ENCODE assay signal across 20 cellular contexts in genomic region chr1:183004146-183004545, GRCh38. TPM values are rescaled to one million over a fixed set of nuclear protein-coding genes. Genes with fewer than 3 reads are reported as not detected.
A peak's percentile ranks its signal among the peaks of the same experiment; 100 is the strongest.
DNase-seq lines count a peak whose midpoint lies in the region; ATAC-seq and TF ChIP-seq lines count a peak whose summit lies in the region.
"Had no signal": no experiment of that assay in that cellular context is flagged by ENCODE, and none has a peak within 500 bp of the region (broad histone marks: within the 10 kb centered on the region; RNA-seq: fewer than 3 reads in every experiment).

No MANE protein-coding gene starts in this region.

- 0 out of 2 replicates have a peak, but pooled peaks cover 3% of the 10 kb centered on the region for H3K9me3 ChIP-seq in BLaER1
- H3K9me3 ChIP-seq in HCT116 (ENCODE audit: control insufficient read depth in 1 of 2, insufficient read depth in 1 of 2, low read depth in 1 of 2, low read length in 2 of 2) = no peaks in the 10 kb centered on the region
- H3K9me3 ChIP-seq: HAP-1, Peyer's patch, SJSA1 had no signal

- RAD21 ChIA-PET in HCT116 (lab: Charles Lee; ENCODE audit: low non-redundant PET in 1 of 2, low total read pairs in 2 of 2, uncharacterized antibody in 2 of 2, unreplicated experiment in 2 of 2) = no interaction called here

- peaks cover 39% of the 10 kb centered on the region for H3K4me1 ChIP-seq in BLaER1
- H3K4me1 ChIP-seq in HCT116 (ENCODE audit: control insufficient read depth in 1 of 2, insufficient read depth in 2 of 2, low read length in 2 of 2) = no peaks in the 10 kb centered on the region
- H3K4me1 ChIP-seq: HAP-1, Peyer's patch, SJSA1 had no signal

- intact Hi-C loops in HCT116 (cut with micrococcal nuclease) = no loop called here

- no peak for DNase-seq in HCT116 (ENCODE audit: low read depth, low spot score)
- peak; percentile 17 for DNase-seq in glomerular visceral epithelial cell (ENCODE audit: extremely low spot score)
- DNase-seq in renal cortical epithelial cell (ENCODE audit: low read depth) = peak; percentile 78
- DNase-seq in coronary artery (ENCODE audit: low spot score) = no peak
- no peak for DNase-seq in NCI-H146 treated with DMSO at 0.1 percent for 48 hours (lab: John Stamatoyannopoulos, UW; ENCODE audit: unreplicated experiment)
- DNase-seq: KG1, NCI-H1105 treated with DMSO at 0.1 percent for 48 hours, NCI-H1694, NCI-H2081, NCI-H2171, NCI-H345, NCI-H524, NCI-H82, Peyer's patch had no signal

- H2AFZ ChIP-seq in HCT116 (ENCODE audit: low read depth, low read length, poor library complexity, severe bottlenecking) = peak overlapping the region; percentile 22

- H3K4me2 ChIP-seq in BLaER1 (peak overlapping the region; percentile 80), HCT116 (ENCODE audit: low read length) (no peak overlapping the region)

- TF ChIP-seq CTCF in HCT116 (IDR thresholded peaks at IDR 0.05 in 2 of 3, conservative IDR thresholded peaks at IDR 0.05 in 1 of 3; ENCODE audit: borderline replicate concordance in 1 of 3, insufficient read depth in 1 of 3, low read depth in 2 of 3, low read length in 2 of 3) = no peak
- no peak for TF ChIP-seq CTCF in coronary artery (IDR thresholded peaks at IDR 0.05)

- no peaks in the 10 kb centered on the region for H3K27me3 ChIP-seq in BLaER1
- no peaks in the 10 kb centered on the region for H3K27me3 ChIP-seq in HCT116 (ENCODE audit: insufficient read depth, low read length)
- H3K27me3 ChIP-seq: Peyer's patch, SJSA1 had no signal

- TF ChIP-seq RAD21 in HCT116 (IDR thresholded peaks at IDR 0.05; ENCODE audit: low read depth) = no peak

- no peak for ATAC-seq in HCT116
- no peak for ATAC-seq in HG03469 (IDR thresholded peaks at IDR 0.05; ENCODE audit: unreplicated experiment)

- CTCF ChIA-PET in HCT116 (lab: Charles Lee) = no interaction called here

- no TSS peak for BruUV-seq in HCT116 (replicated peaks; lab: Mats Ljungman, UMichigan)

- no peak overlapping the region for H3K4me3 ChIP-seq in BLaER1
- H3K4me3 ChIP-seq in HCT116 (replicated peaks in 1 of 2; ENCODE audit: low read depth in 1 of 2, low read length in 2 of 2) = no peak overlapping the region
- H3K4me3 ChIP-seq in coronary artery = no peak overlapping the region
- H3K4me3 ChIP-seq: HAP-1, Peyer's patch, SJSA1 had no signal

- H3K36me3 ChIP-seq in BLaER1 (no peaks in the 10 kb centered on the region), HCT116 (ENCODE audit: control insufficient read depth in 1 of 2, insufficient read depth in 2 of 2, low read length in 2 of 2) (no peaks in the 10 kb centered on the region)
- H3K36me3 ChIP-seq: HAP-1, Peyer's patch, SJSA1 had no signal

- no peak for TF ChIP-seq POLR2A in HCT116 (IDR thresholded peaks at IDR 0.05; ENCODE audit: borderline replicate concordance, extremely low read depth, insufficient read depth, insufficient read length)

- H3K27ac ChIP-seq in BLaER1 (peak overlapping the region; percentile 88), HCT116 (ENCODE audit: low read depth, low read length) (no peak overlapping the region), coronary artery (no peak overlapping the region)
- H3K27ac ChIP-seq: HL-60, SJSA1 had no signal

- no peaks in the 10 kb centered on the region for H3K9me2 ChIP-seq in HCT116 (ENCODE audit: insufficient read depth)

- H3K9ac ChIP-seq in BLaER1 = no peak overlapping the region
- H3K9ac ChIP-seq in HCT116 (ENCODE audit: low read length) = no peak overlapping the region

- H4K20me1 ChIP-seq in BLaER1 = no peaks in the 10 kb centered on the region
- H4K20me1 ChIP-seq in HCT116 (ENCODE audit: insufficient read depth) = no peaks in the 10 kb centered on the region

- POLR2A ChIA-PET in HCT116 (lab: Charles Lee) = no interaction called here

- no peaks in the 10 kb centered on the region for H3K79me2 ChIP-seq in HCT116 (ENCODE audit: insufficient read depth, low read length)

TF ChIP-seq in HCT116, 20 proteins besides CTCF, POLR2A, EP300 and RAD21:
- TF ChIP-seq MAX (IDR thresholded peaks at IDR 0.05) (no peak), SP1 (IDR thresholded peaks at IDR 0.05; ENCODE audit: low read depth) (no peak), ZFX (IDR thresholded peaks at IDR 0.05) (no peak), JUND (IDR thresholded peaks at IDR 0.05) (no peak), POLR2AphosphoS5 (IDR thresholded peaks at IDR 0.05; ENCODE audit: low read depth, low read length) (no peak), ELF1 (IDR thresholded peaks at IDR 0.05; ENCODE audit: borderline replicate concordance, low read depth) (no peak), FOSL1 (IDR thresholded peaks at IDR 0.05; ENCODE audit: low read depth) (no peak), TCF7L2 (IDR thresholded peaks at IDR 0.05; ENCODE audit: borderline replicate concordance, extremely low read depth, insufficient read depth, insufficient read length) (no peak), ZBTB33 (IDR thresholded peaks at IDR 0.05; ENCODE audit: extremely low read depth, insufficient replicate concordance, low read length) (no peak), EZH2 (IDR thresholded peaks at IDR 0.05) (no peak), CEBPB (IDR thresholded peaks at IDR 0.05; ENCODE audit: low read depth) (no peak), SIN3A (IDR thresholded peaks at IDR 0.05; ENCODE audit: low read depth) (no peak), CBX3 (IDR thresholded peaks at IDR 0.05; ENCODE audit: low read depth) (no peak), REST (IDR thresholded peaks at IDR 0.05; ENCODE audit: low read depth) (no peak)

RNA-seq across cellular contexts. Expression of gene LAMC1, which starts 19.1 kb away (rescaled TPM):
- 61.2 TPM for total RNA-seq in HCT116 (2021; ENCODE audit: unreplicated experiment)
- polyA plus RNA-seq in HCT116 (2012) = 37.6 and 52.3 TPM in 2 replicates
- 241 and 266 TPM in 2 replicates for total RNA-seq in renal cortical epithelial cell

RNA-seq across cellular contexts. Expression of gene SHCBP1L, which starts 51.2 kb away (rescaled TPM):
- total RNA-seq in HCT116 (2021; ENCODE audit: unreplicated experiment) = not detected
- not detected in 2 replicates for polyA plus RNA-seq in HCT116 (2012)
- 0.20 TPM in 1 of 2 replicates, not detected in the other for total RNA-seq in renal cortical epithelial cell
- total RNA-seq: HT-29, Peyer's patch, SJSA1 had no signal

Comparison
In these comparisons a context has a peak if more than half of its experiments do, and no peak if none do; other contexts are left out.
1. DNase-seq: peak in glomerular visceral epithelial cell (single experiment) and renal cortical epithelial cell (single experiment); none in HCT116 (single experiment), coronary artery (single experiment) and NCI-H146 treated with DMSO at 0.1 percent for 48 hours (single experiment).